In genomic region chr4:159103406-159104131, GRCh38 we compare ENCODE assay signal across 8 cellular contexts. TPM values are rescaled to one million over a fixed set of nuclear protein-coding genes. Genes with fewer than 3 reads are reported as not detected.
DNase-seq lines count a peak whose midpoint lies in the region; ATAC-seq and TF ChIP-seq lines count a peak whose summit lies in the region.

No MANE protein-coding gene starts in this region.

- peaks cover 16% of the 10 kb centered on the region for H3K27me3 ChIP-seq in DOHH2 (ENCODE audit: control insufficient read depth, low read length)
- H3K27me3 ChIP-seq in kidney epithelial cell (ENCODE audit: control insufficient read depth, insufficient read depth, low read length) = no peaks in the 10 kb centered on the region

- H3K36me3 ChIP-seq in DOHH2 (ENCODE audit: control insufficient read depth, low read length) (no peaks in the 10 kb centered on the region), kidney epithelial cell (ENCODE audit: control insufficient read depth, insufficient read depth, low read length) (no peaks in the 10 kb centered on the region)

- TF ChIP-seq CTCF in DOHH2 (IDR thresholded peaks at IDR 0.05; ENCODE audit: low read depth, low read length, poor library complexity, severe bottlenecking) (no peak), WTC11 (IDR thresholded peaks at IDR 0.05) (no peak), kidney epithelial cell (IDR thresholded peaks at IDR 0.05; ENCODE audit: insufficient read depth, low read length, poor library complexity, severe bottlenecking) (no peak)

- H3K79me2 ChIP-seq in DOHH2 (ENCODE audit: control insufficient read depth, low read length) = peaks cover 48% of the 10 kb centered on the region

- POLR2A ChIA-PET in WTC11 (lab: Charles Lee) = no interaction called here

- peak; percentile 22 for ATAC-seq in GM21515 (IDR thresholded peaks at IDR 0.05; ENCODE audit: unreplicated experiment)
- peak; percentile 7 for ATAC-seq in WTC11
- peak; percentile 33 for ATAC-seq in central memory CD8-positive, alpha-beta T cell (replicated peaks; ENCODE audit: extremely low read depth, poor library complexity, severe bottlenecking)

- no peaks in the 10 kb centered on the region for H3K9me3 ChIP-seq in DOHH2 (ENCODE audit: control insufficient read depth, insufficient read depth, low read length)

- DNase-seq in HUDEP-2 (lab: John Stamatoyannopoulos, UW; ENCODE audit: unreplicated experiment in 76 of 76) = peak in 55 of 76 experiments; percentile 5 to 64 (median 33)
- peak; percentile 52 for DNase-seq in WTC11 (ENCODE audit: low spot score)
- DNase-seq in central memory CD8-positive, alpha-beta T cell (ENCODE audit: low spot score in 2 of 2) = peak in 1 of 2 donors; percentile 21
- no peak for DNase-seq in kidney epithelial cell (ENCODE audit: low read depth)
- peak; percentile 48 to 56 for DNase-seq in stimulated activated CD4-positive, alpha-beta T cell treated with anti-CD3 and anti-CD28 coated beads, Interleukin-2, amount 100 ng/mL, for 24 hours
- DNase-seq in T1000 (lab: John Stamatoyannopoulos, UW) = no peak

- H3K4me3 ChIP-seq in DOHH2 (ENCODE audit: low read length) (peak overlapping the region; percentile 92), kidney epithelial cell (ENCODE audit: low read depth, low read length) (peak overlapping the region; percentile 77)

- CTCF ChIA-PET in WTC11 (lab: Charles Lee) = no interaction called here

- H3K4me2 ChIP-seq in DOHH2 (ENCODE audit: low read length) = peak overlapping the region; percentile 72

- H3K9me3 Mint-ChIP-seq in WTC11 = no peaks in the 10 kb centered on the region
- no peaks in the 10 kb centered on the region for H3K9me3 Mint-ChIP-seq in central memory CD8-positive, alpha-beta T cell

- peaks cover 9% of the 10 kb centered on the region; the same call in 1 of the 2 replicates for H4K20me1 ChIP-seq in DOHH2 (ENCODE audit: control insufficient read depth, insufficient read depth, low read depth, low read length)

- peak overlapping the region; percentile 93 for H3K4me3 Mint-ChIP-seq in WTC11
- peak overlapping the region; percentile 95 for H3K4me3 Mint-ChIP-seq in central memory CD8-positive, alpha-beta T cell

- no peaks in the 10 kb centered on the region for H3K36me3 Mint-ChIP-seq in WTC11
- peaks cover 23% of the 10 kb centered on the region for H3K36me3 Mint-ChIP-seq in central memory CD8-positive, alpha-beta T cell (ENCODE audit: insufficient read depth)

- peaks cover 6% of the 10 kb centered on the region for H3F3A ChIP-seq in DOHH2 (ENCODE audit: control insufficient read depth, insufficient read depth)

- peak overlapping the region; percentile 46; the same call in 1 of the 2 replicates for H3K27ac ChIP-seq in DOHH2 (ENCODE audit: low read depth, low read length)

- H3K4me1 ChIP-seq in DOHH2 (ENCODE audit: control insufficient read depth, low read length) = peaks cover 45% of the 10 kb centered on the region

- H3K4me1 Mint-ChIP-seq in WTC11 = peaks cover 47% of the 10 kb centered on the region
- H3K4me1 Mint-ChIP-seq in central memory CD8-positive, alpha-beta T cell = peaks cover 41% of the 10 kb centered on the region

- no peak overlapping the region for H3K27ac Mint-ChIP-seq in WTC11
- H3K27ac Mint-ChIP-seq in central memory CD8-positive, alpha-beta T cell (ENCODE audit: low read depth) = peak overlapping the region; percentile 99

- no peaks in the 10 kb centered on the region for H3K9me2 ChIP-seq in DOHH2 (replicated peaks; ENCODE audit: control insufficient read depth, low read length)

- peaks cover 11% of the 10 kb centered on the region for H3K27me3 Mint-ChIP-seq in WTC11 (ENCODE audit: low read depth)
- no peaks in the 10 kb centered on the region for H3K27me3 Mint-ChIP-seq in central memory CD8-positive, alpha-beta T cell

TF ChIP-seq in WTC11, 78 proteins besides CTCF, POLR2A, EP300 and RAD21:
- TF ChIP-seq ZNF232 (CRISPR knock-in tag; IDR thresholded peaks at IDR 0.05) (no peak), SMAD3 (CRISPR knock-in tag; IDR thresholded peaks at IDR 0.05; ENCODE audit: borderline replicate concordance) (no peak), KAT7 (CRISPR knock-in tag; IDR thresholded peaks at IDR 0.05; ENCODE audit: borderline replicate concordance) (0 out of 2 replicates have a peak, but pooled peaks have one; percentile 37), FOXK1 (CRISPR knock-in tag; IDR thresholded peaks at IDR 0.05) (0 out of 2 replicates have a peak, but pooled peaks have one; percentile 31), FOXJ3 (CRISPR knock-in tag; IDR thresholded peaks at IDR 0.05; ENCODE audit: borderline replicate concordance) (no peak)
- TF ChIP-seq, protein P1, sequence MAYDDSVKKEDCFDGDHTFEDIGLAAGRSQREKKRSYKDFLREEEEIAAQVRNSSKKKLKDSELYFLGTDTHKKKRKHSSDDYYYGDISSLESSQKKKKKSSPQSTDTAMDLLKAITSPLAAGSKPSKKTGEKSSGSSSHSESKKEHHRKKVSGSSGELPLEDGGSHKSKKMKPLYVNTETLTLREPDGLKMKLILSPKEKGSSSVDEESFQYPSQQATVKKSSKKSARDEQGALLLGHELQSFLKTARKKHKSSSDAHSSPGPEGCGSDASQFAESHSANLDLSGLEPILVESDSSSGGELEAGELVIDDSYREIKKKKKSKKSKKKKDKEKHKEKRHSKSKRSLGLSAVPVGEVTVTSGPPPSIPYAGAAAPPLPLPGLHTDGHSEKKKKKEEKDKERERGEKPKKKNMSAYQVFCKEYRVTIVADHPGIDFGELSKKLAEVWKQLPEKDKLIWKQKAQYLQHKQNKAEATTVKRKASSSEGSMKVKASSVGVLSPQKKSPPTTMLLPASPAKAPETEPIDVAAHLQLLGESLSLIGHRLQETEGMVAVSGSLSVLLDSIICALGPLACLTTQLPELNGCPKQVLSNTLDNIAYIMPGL (CRISPR knock-in tag; IDR thresholded peaks at IDR 0.05) = peak; percentile 56; the same call in 1 of the 2 replicates
- TF ChIP-seq, protein P2, sequence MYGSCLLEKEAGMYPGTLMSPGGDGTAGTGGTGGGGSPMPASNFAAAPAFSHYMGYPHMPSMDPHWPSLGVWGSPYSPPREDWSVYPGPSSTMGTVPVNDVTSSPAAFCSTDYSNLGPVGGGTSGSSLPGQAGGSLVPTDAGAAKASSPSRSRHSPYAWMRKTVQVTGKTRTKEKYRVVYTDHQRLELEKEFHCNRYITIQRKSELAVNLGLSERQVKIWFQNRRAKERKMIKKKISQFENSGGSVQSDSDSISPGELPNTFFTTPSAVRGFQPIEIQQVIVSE (CRISPR knock-in tag; IDR thresholded peaks at IDR 0.05; ENCODE audit: borderline replicate concordance) = no peak
- TF ChIP-seq, protein P3, sequence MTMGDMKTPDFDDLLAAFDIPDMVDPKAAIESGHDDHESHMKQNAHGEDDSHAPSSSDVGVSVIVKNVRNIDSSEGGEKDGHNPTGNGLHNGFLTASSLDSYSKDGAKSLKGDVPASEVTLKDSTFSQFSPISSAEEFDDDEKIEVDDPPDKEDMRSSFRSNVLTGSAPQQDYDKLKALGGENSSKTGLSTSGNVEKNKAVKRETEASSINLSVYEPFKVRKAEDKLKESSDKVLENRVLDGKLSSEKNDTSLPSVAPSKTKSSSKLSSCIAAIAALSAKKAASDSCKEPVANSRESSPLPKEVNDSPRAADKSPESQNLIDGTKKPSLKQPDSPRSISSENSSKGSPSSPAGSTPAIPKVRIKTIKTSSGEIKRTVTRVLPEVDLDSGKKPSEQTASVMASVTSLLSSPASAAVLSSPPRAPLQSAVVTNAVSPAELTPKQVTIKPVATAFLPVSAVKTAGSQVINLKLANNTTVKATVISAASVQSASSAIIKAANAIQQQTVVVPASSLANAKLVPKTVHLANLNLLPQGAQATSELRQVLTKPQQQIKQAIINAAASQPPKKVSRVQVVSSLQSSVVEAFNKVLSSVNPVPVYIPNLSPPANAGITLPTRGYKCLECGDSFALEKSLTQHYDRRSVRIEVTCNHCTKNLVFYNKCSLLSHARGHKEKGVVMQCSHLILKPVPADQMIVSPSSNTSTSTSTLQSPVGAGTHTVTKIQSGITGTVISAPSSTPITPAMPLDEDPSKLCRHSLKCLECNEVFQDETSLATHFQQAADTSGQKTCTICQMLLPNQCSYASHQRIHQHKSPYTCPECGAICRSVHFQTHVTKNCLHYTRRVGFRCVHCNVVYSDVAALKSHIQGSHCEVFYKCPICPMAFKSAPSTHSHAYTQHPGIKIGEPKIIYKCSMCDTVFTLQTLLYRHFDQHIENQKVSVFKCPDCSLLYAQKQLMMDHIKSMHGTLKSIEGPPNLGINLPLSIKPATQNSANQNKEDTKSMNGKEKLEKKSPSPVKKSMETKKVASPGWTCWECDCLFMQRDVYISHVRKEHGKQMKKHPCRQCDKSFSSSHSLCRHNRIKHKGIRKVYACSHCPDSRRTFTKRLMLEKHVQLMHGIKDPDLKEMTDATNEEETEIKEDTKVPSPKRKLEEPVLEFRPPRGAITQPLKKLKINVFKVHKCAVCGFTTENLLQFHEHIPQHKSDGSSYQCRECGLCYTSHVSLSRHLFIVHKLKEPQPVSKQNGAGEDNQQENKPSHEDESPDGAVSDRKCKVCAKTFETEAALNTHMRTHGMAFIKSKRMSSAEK (CRISPR knock-in tag; IDR thresholded peaks at IDR 0.05; ENCODE audit: borderline replicate concordance) = no peak
TF ChIP-seq in WTC11: peak in this region for 3.

RNA-seq across cellular contexts. Expression of gene RAPGEF2, which starts 0.7 kb away (rescaled TPM):
- 32.3 to 40.6 TPM (median 33.4 TPM) in 3 replicates for total RNA-seq in WTC11 (2021)
- 32.6 and 37.7 TPM in 2 replicates for total RNA-seq in kidney epithelial cell

Comparison
In these comparisons a context has a peak if more than half of its experiments do, and no peak if none do; other contexts are left out.
1. DNase-seq: peak in HUDEP-2 (55 of 76), WTC11 (single experiment) and stimulated activated CD4-positive, alpha-beta T cell treated with anti-CD3 and anti-CD28 coated beads, Interleukin-2, amount 100 ng/mL, for 24 hours (2 of 2); none in kidney epithelial cell (single experiment) and T1000 (single experiment).
2. Peak in every context shown above with its lines, with median percentiles within 50 percentile points of each other: ATAC-seq.